ENCODE assay signal across 22 cellular contexts in genomic region chr15:88487176-88487795, GRCh38. TPM values are rescaled to one million over a fixed set of nuclear protein-coding genes. Genes with fewer than 3 reads are reported as not detected.
DNase-seq lines count a peak whose midpoint lies in the region; ATAC-seq and TF ChIP-seq lines count a peak whose summit lies in the region.
"Had no signal": no experiment of that assay in that cellular context is flagged by ENCODE, and none has a peak within 500 bp of the region (broad histone marks: within the 10 kb centered on the region; RNA-seq: fewer than 3 reads in every experiment).

No MANE protein-coding gene starts in this region.

- H3K27me3 ChIP-seq in OCI-LY3 (ENCODE audit: low read depth, low read length) = no peaks in the 10 kb centered on the region
- H3K27me3 ChIP-seq: ascending aorta, tibial artery had no signal

- no peak for ATAC-seq in activated naive CD4-positive, alpha-beta T cell treated with anti-CD3 and anti-CD28 coated beads, Interleukin-2, amount 50 U/mL, for 72 hours
- no peak for ATAC-seq in GM18858 (IDR thresholded peaks at IDR 0.05; ENCODE audit: unreplicated experiment)
- ATAC-seq: CD8-positive, alpha-beta T cell; psoas muscle had no signal

- H3K36me3 ChIP-seq in OCI-LY3 (replicated peaks; ENCODE audit: low read depth, low read length) = no peaks in the 10 kb centered on the region
- H3K36me3 ChIP-seq: ascending aorta, tibial artery had no signal

- no peaks in the 10 kb centered on the region for H3K4me1 Mint-ChIP-seq in activated naive CD4-positive, alpha-beta T cell treated with anti-CD3 and anti-CD28 coated beads, Interleukin-2, amount 10 ng/mL, durations not matched to agents 7 days and 5 days
- H3K4me1 Mint-ChIP-seq in type B pancreatic cell (ENCODE audit: unreplicated experiment) = peaks cover 5% of the 10 kb centered on the region
- H3K4me1 Mint-ChIP-seq: nephron progenitor cell had no signal

- H2AFZ ChIP-seq in OCI-LY3 (ENCODE audit: low read depth, low read length) = peak overlapping the region; percentile 32
- H2AFZ ChIP-seq: PC-9 had no signal

- H3K9ac ChIP-seq in OCI-LY3 (ENCODE audit: low read length) = peak overlapping the region; percentile 29; the same call in 1 of the 2 replicates

- TF ChIP-seq CTCF in OCI-LY3 (IDR thresholded peaks at IDR 0.05; ENCODE audit: low read depth, low read length) = peak; percentile 26
- TF ChIP-seq CTCF in epithelial cell of proximal tubule (conservative IDR thresholded peaks at IDR 0.05; ENCODE audit: low read depth, low read length) = peak; percentile 3
- no peak for TF ChIP-seq CTCF in type B pancreatic cell (conservative IDR thresholded peaks at IDR 0.05)

- no peak overlapping the region for H3K27ac ChIP-seq in OCI-LY3 (ENCODE audit: low read length)
- H3K27ac ChIP-seq: ascending aorta, PC-9, psoas muscle, tibial artery had no signal

- peaks cover 17% of the 10 kb centered on the region for H3K4me1 ChIP-seq in OCI-LY3 (ENCODE audit: low read length)
- H3K4me1 ChIP-seq: ascending aorta, tibial artery had no signal

- H3K36me3 Mint-ChIP-seq in activated naive CD4-positive, alpha-beta T cell treated with anti-CD3 and anti-CD28 coated beads, Interleukin-2, amount 50 U/mL, for 72 hours = no peaks in the 10 kb centered on the region
- no peaks in the 10 kb centered on the region for H3K36me3 Mint-ChIP-seq in activated naive CD4-positive, alpha-beta T cell treated with anti-CD3 and anti-CD28 coated beads, Interleukin-2, amount 10 ng/mL, durations not matched to agents 7 days and 5 days
- H3K36me3 Mint-ChIP-seq in type B pancreatic cell = peaks cover 3% of the 10 kb centered on the region
- H3K36me3 Mint-ChIP-seq: CD8-positive, alpha-beta T cell had no signal

- no peaks in the 10 kb centered on the region for H3K9me3 Mint-ChIP-seq in activated naive CD4-positive, alpha-beta T cell treated with anti-CD3 and anti-CD28 coated beads, Interleukin-2, amount 50 U/mL, for 72 hours
- no peaks in the 10 kb centered on the region for H3K9me3 Mint-ChIP-seq in activated naive CD4-positive, alpha-beta T cell treated with anti-CD3 and anti-CD28 coated beads, Interleukin-2, amount 10 ng/mL, durations not matched to agents 7 days and 5 days
- no peaks in the 10 kb centered on the region for H3K9me3 Mint-ChIP-seq in type B pancreatic cell
- H3K9me3 Mint-ChIP-seq: CD8-positive, alpha-beta T cell; nephron progenitor cell had no signal

- no peaks in the 10 kb centered on the region for H3K27me3 Mint-ChIP-seq in activated naive CD4-positive, alpha-beta T cell treated with anti-CD3 and anti-CD28 coated beads, Interleukin-2, amount 10 ng/mL, durations not matched to agents 7 days and 5 days
- peaks cover 14% of the 10 kb centered on the region for H3K27me3 Mint-ChIP-seq in type B pancreatic cell

- H3K4me2 ChIP-seq in OCI-LY3 (ENCODE audit: low read length) = peak overlapping the region; percentile 19
- H3K4me2 ChIP-seq: PC-9 had no signal

- no peak for DNase-seq in activated naive CD4-positive, alpha-beta T cell treated with anti-CD3 and anti-CD28 coated beads, Interleukin-2, amount 50 U/mL, for 72 hours (ENCODE audit: low spot score in 2 of 2)
- no peak for DNase-seq in activated naive CD4-positive, alpha-beta T cell treated with anti-CD3 and anti-CD28 coated beads, Interleukin-2, amount 10 ng/mL, durations not matched to agents 7 days and 5 days
- no peak for DNase-seq in epithelial cell of proximal tubule (ENCODE audit: low read depth)
- no peak for DNase-seq in type B pancreatic cell (ENCODE audit: extremely low spot score, unreplicated experiment)
- DNase-seq in NCI-H69 (lab: John Stamatoyannopoulos, UW) = no peak
- no peak for DNase-seq in NCI-H510A treated with DMSO at 0.1 percent for 48 hours (lab: John Stamatoyannopoulos, UW)
- DNase-seq: activated CD4-positive, alpha-beta T cell treated with anti-CD3 and anti-CD28 coated beads for 4 hours; activated CD8-positive, alpha-beta memory T cell treated with anti-CD3 and anti-CD28 coated beads, Interleukin-2, amount 50 U/mL, for 4 hours; activated gamma-delta T cell; CD8-positive, alpha-beta T cell; DMS79; hypothalamus; NCI-H187 treated with DMSO at 0.1 percent for 48 hours; NCI-H446; nephron progenitor cell; PC-9; psoas muscle; stimulated activated CD4-positive, alpha-beta T cell treated with anti-CD3 and anti-CD28 coated beads, Interleukin-12 subunit alpha, Interleukin-12 subunit beta, amount 100 ng/mL, for 4 hours; tibial artery had no signal

- H3K4me3 Mint-ChIP-seq in activated naive CD4-positive, alpha-beta T cell treated with anti-CD3 and anti-CD28 coated beads, Interleukin-2, amount 10 ng/mL, durations not matched to agents 7 days and 5 days = no peak overlapping the region
- no peak overlapping the region for H3K4me3 Mint-ChIP-seq in type B pancreatic cell
- H3K4me3 Mint-ChIP-seq: CD8-positive, alpha-beta T cell; nephron progenitor cell had no signal

- H4K20me1 ChIP-seq in OCI-LY3 (ENCODE audit: insufficient read depth, low read length) = no peaks in the 10 kb centered on the region

- CTCF ChIA-PET in activated naive CD4-positive, alpha-beta T cell treated with anti-CD3 and anti-CD28 coated beads, Interleukin-2, amount 10 ng/mL, durations not matched to agents 7 days and 5 days (lab: Charles Lee) = no interaction called here

- H3K4me3 ChIP-seq in OCI-LY3 (ENCODE audit: low read length) = no peak overlapping the region
- H3K4me3 ChIP-seq in epithelial cell of proximal tubule (ENCODE audit: low read depth, low read length) = no peak overlapping the region
- H3K4me3 ChIP-seq: ascending aorta, PC-9, psoas muscle, tibial artery had no signal

- no peaks in the 10 kb centered on the region for H3K9me3 ChIP-seq in OCI-LY3 (ENCODE audit: insufficient read depth, low read length)
- H3K9me3 ChIP-seq: ascending aorta, psoas muscle, tibial artery had no signal

- H3K79me2 ChIP-seq in OCI-LY3 (ENCODE audit: low read length) = no peaks in the 10 kb centered on the region

- peak overlapping the region; percentile 0 to 39 for H3K27ac Mint-ChIP-seq in activated naive CD4-positive, alpha-beta T cell treated with anti-CD3 and anti-CD28 coated beads, Interleukin-2, amount 50 U/mL, for 72 hours
- H3K27ac Mint-ChIP-seq in activated naive CD4-positive, alpha-beta T cell treated with anti-CD3 and anti-CD28 coated beads, Interleukin-2, amount 10 ng/mL, durations not matched to agents 7 days and 5 days = no peak overlapping the region
- H3K27ac Mint-ChIP-seq in type B pancreatic cell = peak overlapping the region; percentile 10
- H3K27ac Mint-ChIP-seq: CD8-positive, alpha-beta T cell; nephron progenitor cell had no signal

RNA-seq across cellular contexts. Expression of gene MRPS11, which starts 19.8 kb away (rescaled TPM):
- total RNA-seq in activated naive CD4-positive, alpha-beta T cell treated with anti-CD3 and anti-CD28 coated beads, Interleukin-2, amount 50 U/mL, for 72 hours = 10 to 100 TPM; 61.0 to 61.3 TPM
- total RNA-seq in epithelial cell of proximal tubule (32.3 and 48.6 TPM in 2 replicates), type B pancreatic cell (ENCODE audit: low replicate concordance) (44.0 and 45.2 TPM in 2 replicates)

RNA-seq across cellular contexts. Expression of gene MRPL46, which starts 20.1 kb away (rescaled TPM):
- 10 to 100 TPM; 24.1 to 36.0 TPM for total RNA-seq in activated naive CD4-positive, alpha-beta T cell treated with anti-CD3 and anti-CD28 coated beads, Interleukin-2, amount 50 U/mL, for 72 hours
- 30.4 and 34.7 TPM in 2 replicates for total RNA-seq in epithelial cell of proximal tubule
- 24.8 and 26.0 TPM in 2 replicates for total RNA-seq in type B pancreatic cell (ENCODE audit: low replicate concordance)

RNA-seq across cellular contexts. Expression of gene DET1, which starts 59.2 kb away (rescaled TPM):
- 1 to 10 TPM; 1.3 to 4.0 TPM for total RNA-seq in activated naive CD4-positive, alpha-beta T cell treated with anti-CD3 and anti-CD28 coated beads, Interleukin-2, amount 50 U/mL, for 72 hours
- 4.0 and 4.3 TPM in 2 replicates for total RNA-seq in epithelial cell of proximal tubule
- 4.4 and 10.7 TPM in 2 replicates for total RNA-seq in type B pancreatic cell (ENCODE audit: low replicate concordance)
